In the genomic region with DNA sequence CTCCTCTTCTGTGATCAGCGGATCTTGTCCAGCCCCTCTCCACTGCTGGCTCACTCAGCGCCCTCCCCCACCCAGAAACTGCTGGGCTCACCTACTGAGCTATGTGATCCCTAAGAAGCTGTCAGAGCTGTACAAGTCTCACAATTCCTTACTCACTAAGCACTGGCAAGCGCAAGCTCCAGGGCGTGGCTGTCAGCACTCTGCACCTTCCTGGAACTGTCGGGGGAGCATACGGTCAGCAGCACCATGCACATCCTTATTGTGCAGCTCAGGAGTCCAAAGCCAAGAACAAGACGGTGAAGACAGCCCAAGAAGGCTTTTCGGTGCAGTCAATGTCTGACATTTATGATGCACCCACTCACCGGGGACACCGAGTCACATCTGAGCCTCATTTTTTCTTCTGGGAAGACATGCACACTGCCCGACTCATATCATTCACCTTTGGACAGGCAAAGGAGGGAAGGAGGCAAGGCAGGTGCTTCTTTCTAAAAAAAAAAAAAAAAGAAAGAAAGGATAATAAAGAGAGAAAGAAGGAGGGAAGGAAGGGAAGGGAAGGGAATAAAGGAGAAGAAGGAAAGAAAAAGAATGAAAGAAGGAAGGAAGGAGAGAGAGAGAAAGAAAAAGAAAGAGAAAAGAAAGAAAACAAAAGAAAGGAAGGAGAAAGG, we compare ENCODE assay signal across 16 cellular contexts. TPM values are rescaled to one million over a fixed set of nuclear protein-coding genes. Genes with fewer than 3 reads are reported as not detected.
DNase-seq lines count a peak whose midpoint lies in the region; ATAC-seq, FAIRE-seq and TF ChIP-seq lines count a peak whose summit lies in the region.
"Had no signal": no experiment of that assay in that cellular context is flagged by ENCODE, and none has a peak within 500 bp of the region (broad histone marks: within the 10 kb centered on the region; RNA-seq: fewer than 3 reads in every experiment).

No MANE protein-coding gene starts in this region.

- H3K4me3 ChIP-seq in bronchial epithelial cell (ENCODE audit: low read depth, low read length) (no peak overlapping the region), right lobe of liver (no peak overlapping the region), smooth muscle cell (no peak overlapping the region)

- H3K79me2 ChIP-seq in smooth muscle cell (ENCODE audit: low read depth) = no peaks in the 10 kb centered on the region

- H3K27ac ChIP-seq in right lobe of liver (peak overlapping the region in 2 of 3 donors; percentile 33 to 47), smooth muscle cell (ENCODE audit: low read depth) (peak overlapping the region; percentile 60)
- H3K27ac ChIP-seq: C4-2B had no signal

- H3K36me3 ChIP-seq in bronchial epithelial cell (ENCODE audit: control insufficient read depth, insufficient read depth, low read length) (no peaks in the 10 kb centered on the region), right lobe of liver (no peaks in the 10 kb centered on the region), smooth muscle cell (ENCODE audit: low read depth) (no peaks in the 10 kb centered on the region)

- no peak for TF ChIP-seq CTCF in bronchial epithelial cell (IDR thresholded peaks at IDR 0.05; ENCODE audit: insufficient read depth, low read length, severe bottlenecking)
- TF ChIP-seq CTCF in right lobe of liver (IDR thresholded peaks at IDR 0.05) = no peak
- TF ChIP-seq CTCF in smooth muscle cell (IDR thresholded peaks at IDR 0.05; ENCODE audit: borderline replicate concordance, insufficient read depth, poor library complexity, severe bottlenecking) = no peak
- no peak for TF ChIP-seq CTCF in WTC11 (IDR thresholded peaks at IDR 0.05)

- no peak overlapping the region for H3K27ac Mint-ChIP-seq in WTC11
- H3K27ac Mint-ChIP-seq: activated CD8-positive, alpha-beta memory T cell treated with anti-CD3 and anti-CD28 coated beads, Interleukin-2, amount 10 ng/mL, durations not matched to agents 7 days and 5 days; activated naive CD4-positive, alpha-beta T cell treated with anti-CD3 and anti-CD28 coated beads, Interleukin-2, amount 10 ng/mL, durations not matched to agents 7 days and 5 days had no signal

- no peak overlapping the region for H3K4me2 ChIP-seq in smooth muscle cell

- intact Hi-C loops in right lobe of liver (cut with DNase I) = loop anchor here (10.0 kb wide), 2 partner anchors 75 to 155 kb away; no protein-coding TSS in a partner anchor

- H4K20me1 ChIP-seq in smooth muscle cell (ENCODE audit: low read depth) = no peaks in the 10 kb centered on the region

- POLR2A ChIA-PET in WTC11 (lab: Charles Lee) = no interaction called here

- H3K27me3 Mint-ChIP-seq in WTC11 (ENCODE audit: low read depth) = no peaks in the 10 kb centered on the region; the same call in 1 of the 2 replicates

- whole genome bisulfite sequencing in right lobe of liver (ENCODE audit: insufficient coverage, low coverage, low lambda C conversion rate, missing lambda C conversion rate) = 58% methylated on average over 5 of the region's 11 CpGs
- 81% methylated on average over 11 of the region's 11 CpGs for WGBS in smooth muscle cell (ENCODE audit: low lambda C conversion rate)

- no peaks in the 10 kb centered on the region for H3K36me3 Mint-ChIP-seq in WTC11
- H3K36me3 Mint-ChIP-seq: activated CD8-positive, alpha-beta memory T cell treated with anti-CD3 and anti-CD28 coated beads, Interleukin-2, amount 10 ng/mL, durations not matched to agents 7 days and 5 days; activated naive CD4-positive, alpha-beta T cell treated with anti-CD3 and anti-CD28 coated beads, Interleukin-2, amount 10 ng/mL, durations not matched to agents 7 days and 5 days had no signal

- H3K9ac ChIP-seq in smooth muscle cell (ENCODE audit: low read depth) = no peak overlapping the region

- no peak for TF ChIP-seq POLR2A in right lobe of liver (IDR thresholded peaks at IDR 0.05)

- H3K4me3 Mint-ChIP-seq in WTC11 = no peak overlapping the region
- H3K4me3 Mint-ChIP-seq: activated CD8-positive, alpha-beta memory T cell treated with anti-CD3 and anti-CD28 coated beads, Interleukin-2, amount 10 ng/mL, durations not matched to agents 7 days and 5 days; activated naive CD4-positive, alpha-beta T cell treated with anti-CD3 and anti-CD28 coated beads, Interleukin-2, amount 10 ng/mL, durations not matched to agents 7 days and 5 days; stimulated activated naive CD8-positive, alpha-beta T cell treated with anti-CD3 and anti-CD28 coated beads, Interleukin-15, amount 100 ng/mL, for 72 hours had no signal

- peaks cover 0 to 34% (median 7%) of the 10 kb centered on the region in 4 donors for H3K4me1 ChIP-seq in right lobe of liver
- H3K4me1 ChIP-seq in smooth muscle cell (ENCODE audit: low read depth) = peaks cover 6% of the 10 kb centered on the region

- H3K9me3 ChIP-seq in right lobe of liver = no peaks in the 10 kb centered on the region
- H3K9me3 ChIP-seq in smooth muscle cell (replicated peaks; ENCODE audit: low read depth) = no peaks in the 10 kb centered on the region

- peak; percentile 95 for FAIRE-seq in bronchial epithelial cell (lab: Jason Lieb, UNC)
- FAIRE-seq: HTR-8/SVneo had no signal

- H3K27me3 ChIP-seq in bronchial epithelial cell (ENCODE audit: control insufficient read depth, insufficient read depth, low read length) = no peaks in the 10 kb centered on the region
- no peaks in the 10 kb centered on the region for H3K27me3 ChIP-seq in right lobe of liver
- H3K27me3 ChIP-seq in smooth muscle cell (ENCODE audit: low read depth) = no peaks in the 10 kb centered on the region

- no peaks in the 10 kb centered on the region for H3K9me3 Mint-ChIP-seq in WTC11
- H3K9me3 Mint-ChIP-seq: activated naive CD4-positive, alpha-beta T cell treated with anti-CD3 and anti-CD28 coated beads, Interleukin-2, amount 10 ng/mL, durations not matched to agents 7 days and 5 days; stimulated activated naive CD8-positive, alpha-beta T cell treated with anti-CD3 and anti-CD28 coated beads, Interleukin-15, amount 100 ng/mL, for 72 hours had no signal

- no peak overlapping the region for H2AFZ ChIP-seq in smooth muscle cell (ENCODE audit: low read depth)

- ATAC-seq in right lobe of liver (no peak), WTC11 (no peak), HG02938 (IDR thresholded peaks at IDR 0.05; ENCODE audit: unreplicated experiment) (no peak)
- ATAC-seq: activated CD8-positive, alpha-beta memory T cell treated with anti-CD3 and anti-CD28 coated beads, Interleukin-2, amount 10 ng/mL, durations not matched to agents 7 days and 5 days; stimulated activated naive CD8-positive, alpha-beta T cell treated with anti-CD3 and anti-CD28 coated beads, Interleukin-15, amount 100 ng/mL, for 72 hours had no signal

- no peaks in the 10 kb centered on the region for H3F3A ChIP-seq in smooth muscle cell (ENCODE audit: low read depth)

- CTCF ChIA-PET in WTC11 (lab: Charles Lee) = no interaction called here

- peak; percentile 60 for DNase-seq in HuH-7 (ENCODE audit: low spot score)
- peak; percentile 94 for DNase-seq in bronchial epithelial cell (ENCODE audit: low read depth)
- no peak for DNase-seq in right lobe of liver
- DNase-seq in smooth muscle cell (lab: John Stamatoyannopoulos, UW; ENCODE audit: unreplicated experiment) = no peak
- no peak for DNase-seq in WTC11 (ENCODE audit: low spot score)
- DNase-seq in SHP77 treated with DMSO at 0.1 percent for 48 hours (lab: John Stamatoyannopoulos, UW) = no peak
- no peak for DNase-seq in NCI-H748 treated with DMSO at 0.1 percent for 48 hours (lab: John Stamatoyannopoulos, UW)
- DNase-seq: activated CD8-positive, alpha-beta memory T cell treated with anti-CD3 and anti-CD28 coated beads, Interleukin-2, amount 10 ng/mL, durations not matched to agents 7 days and 5 days; activated naive CD4-positive, alpha-beta T cell treated with anti-CD3 and anti-CD28 coated beads, Interleukin-2, amount 10 ng/mL, durations not matched to agents 7 days and 5 days; GDM1; mesendoderm; NCI-H1105 treated with DMSO at 0.1 percent for 48 hours; stimulated activated naive CD8-positive, alpha-beta T cell treated with anti-CD3 and anti-CD28 coated beads, Interleukin-15, amount 100 ng/mL, for 72 hours had no signal

- H3K4me1 Mint-ChIP-seq in WTC11 = no peaks in the 10 kb centered on the region; the same call in 1 of the 2 replicates
- H3K4me1 Mint-ChIP-seq: activated CD8-positive, alpha-beta memory T cell treated with anti-CD3 and anti-CD28 coated beads, Interleukin-2, amount 10 ng/mL, durations not matched to agents 7 days and 5 days; stimulated activated naive CD8-positive, alpha-beta T cell treated with anti-CD3 and anti-CD28 coated beads, Interleukin-15, amount 100 ng/mL, for 72 hours had no signal

TF ChIP-seq in WTC11, 78 proteins besides CTCF, POLR2A, EP300 and RAD21:
- TF ChIP-seq MYBL2 (CRISPR knock-in tag; IDR thresholded peaks at IDR 0.05) = no peak
- TF ChIP-seq, protein P1, sequence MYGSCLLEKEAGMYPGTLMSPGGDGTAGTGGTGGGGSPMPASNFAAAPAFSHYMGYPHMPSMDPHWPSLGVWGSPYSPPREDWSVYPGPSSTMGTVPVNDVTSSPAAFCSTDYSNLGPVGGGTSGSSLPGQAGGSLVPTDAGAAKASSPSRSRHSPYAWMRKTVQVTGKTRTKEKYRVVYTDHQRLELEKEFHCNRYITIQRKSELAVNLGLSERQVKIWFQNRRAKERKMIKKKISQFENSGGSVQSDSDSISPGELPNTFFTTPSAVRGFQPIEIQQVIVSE (CRISPR knock-in tag; IDR thresholded peaks at IDR 0.05; ENCODE audit: borderline replicate concordance) = no peak
- no peak for TF ChIP-seq ELF4 (CRISPR knock-in tag; IDR thresholded peaks at IDR 0.05; ENCODE audit: low read depth)

RNA-seq across cellular contexts. Expression of gene ASB13, which starts 56.3 kb away (rescaled TPM):
- 14.5 TPM in 2 replicates for total RNA-seq in bronchial epithelial cell
- total RNA-seq in right lobe of liver = 100 to 1,000 TPM in 1 of 6 experiments, 10 to 100 TPM in 5; 19.7 to 117 (median 64.7) TPM
- 12.6 and 22.6 TPM in 2 replicates for total RNA-seq in smooth muscle cell
- 26.4 and 34.7 TPM in 2 replicates for polyA plus RNA-seq in smooth muscle cell
- total RNA-seq in WTC11 (2021) = 23.4 to 28.3 TPM (median 27.3 TPM) in 3 replicates

Comparison
In these comparisons a context has a peak if more than half of its experiments do, and no peak if none do; other contexts are left out.
1. DNase-seq: peak in HuH-7 (single experiment) and bronchial epithelial cell (single experiment); none in right lobe of liver (0 of 3), smooth muscle cell (single experiment), WTC11 (single experiment), SHP77 treated with DMSO at 0.1 percent for 48 hours (single experiment) and NCI-H748 treated with DMSO at 0.1 percent for 48 hours (single experiment).